In the genomic region with DNA sequence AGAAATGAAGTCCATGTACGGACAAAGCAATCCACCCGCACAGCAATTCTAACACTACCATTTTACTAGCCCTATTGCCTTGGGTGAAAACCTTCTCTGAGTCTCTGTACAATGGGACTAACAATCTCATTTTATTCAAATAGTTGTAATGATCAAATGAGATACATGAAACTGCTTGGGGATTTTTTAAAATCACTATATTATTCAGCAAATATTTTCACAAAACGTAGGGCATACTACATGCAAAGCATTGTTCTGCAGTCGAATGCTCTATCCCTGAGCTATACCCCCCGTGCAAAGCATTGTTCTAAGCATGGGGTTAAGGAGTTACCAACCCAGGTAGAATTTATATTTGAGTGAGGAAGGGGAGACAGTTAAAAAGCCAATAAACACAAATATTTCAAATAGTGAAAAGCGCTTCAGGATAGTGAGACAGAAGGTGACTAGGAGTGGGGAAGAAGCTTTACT, we compare ENCODE assay signal across 8 cellular contexts. TPM values are rescaled to one million over a fixed set of nuclear protein-coding genes. Genes with fewer than 3 reads are reported as not detected.
DNase-seq lines count a peak whose midpoint lies in the region; ATAC-seq and TF ChIP-seq lines count a peak whose summit lies in the region.

No MANE protein-coding gene starts in this region.

- no peaks in the 10 kb centered on the region for H3K9me3 Mint-ChIP-seq in CD4-positive, CD25-positive, alpha-beta regulatory T cell

- TF ChIP-seq CTCF in RWPE2 (IDR thresholded peaks at IDR 0.05; ENCODE audit: poor library complexity, severe bottlenecking) (no peak), fibroblast of the aortic adventitia (IDR thresholded peaks at IDR 0.05; ENCODE audit: insufficient read depth, low read length) (no peak), spleen (IDR thresholded peaks at IDR 0.05 in 8 of 11, conservative IDR thresholded peaks at IDR 0.05 in 3 of 11) (no peak), GM20000 (IDR thresholded peaks at IDR 0.05; ENCODE audit: extremely low read depth, missing control alignments) (no peak)

- H3K4me3 Mint-ChIP-seq in CD4-positive, CD25-positive, alpha-beta regulatory T cell: peak overlapping the region; percentile 92 to 100 (median 98)

- H3K27ac ChIP-seq in CD4-positive, CD25-positive, alpha-beta regulatory T cell (ENCODE audit: insufficient read depth, low read length, poor library complexity, severe bottlenecking): peak overlapping the region; percentile 83
- H3K27ac ChIP-seq in RWPE2 (ENCODE audit: poor library complexity, severe bottlenecking): no peak overlapping the region
- H3K27ac ChIP-seq in spleen: peak overlapping the region; percentile 87 to 97 (median 92)

- 17 to 21% (median 18%) methylated on average over 6 of the region's 6 CpGs for WGBS in spleen, 5 donors

- ATAC-seq in CD4-positive, CD25-positive, alpha-beta regulatory T cell (ENCODE audit: low read depth in 2 of 2): no peak
- ATAC-seq in GM19452 (IDR thresholded peaks at IDR 0.05; ENCODE audit: unreplicated experiment): peak; percentile 7
- no peak for ATAC-seq in RWPE2 (ENCODE audit: low read depth)
- no peak for ATAC-seq in HG03175 (IDR thresholded peaks at IDR 0.05; ENCODE audit: unreplicated experiment)

- no peak for TF ChIP-seq POLR2A in spleen (IDR thresholded peaks at IDR 0.05)

- intact Hi-C loops in spleen (cut with DNase I; ENCODE audit: low total_unique reads): no loop called here

- no peaks in the 10 kb centered on the region for H3K36me3 Mint-ChIP-seq in CD4-positive, CD25-positive, alpha-beta regulatory T cell

- H3K4me1 Mint-ChIP-seq in CD4-positive, CD25-positive, alpha-beta regulatory T cell: peaks cover 8 to 52% (median 36%) of the 10 kb centered on the region in 4 donors

- DNase-seq in CD4-positive, CD25-positive, alpha-beta regulatory T cell: no peak
- DNase-seq in RWPE2 (ENCODE audit: low spot score): no peak
- DNase-seq in fibroblast of the aortic adventitia (ENCODE audit: low read depth): no peak
- no peak for DNase-seq in spleen
- no peak for DNase-seq in NCI-H1417 treated with DMSO at 0.1 percent for 48 hours (lab: John Stamatoyannopoulos, UW)
- no peak for DNase-seq in GM20000 (ENCODE audit: low spot score)

- H3K4me3 ChIP-seq in CD4-positive, CD25-positive, alpha-beta regulatory T cell (ENCODE audit: low read depth, low read length): peak overlapping the region; percentile 98
- H3K4me3 ChIP-seq in RWPE2 (ENCODE audit: severe bottlenecking) (peak overlapping the region; percentile 63), fibroblast of the aortic adventitia (ENCODE audit: low read depth, low read length) (peak overlapping the region; percentile 92), spleen (peak overlapping the region; percentile 42 to 76 (median 54))

- no peaks in the 10 kb centered on the region for H3K9me3 ChIP-seq in CD4-positive, CD25-positive, alpha-beta regulatory T cell (ENCODE audit: control insufficient read depth in 2 of 2, low read length in 2 of 2)
- H3K9me3 ChIP-seq in RWPE2 (ENCODE audit: severe bottlenecking): no peaks in the 10 kb centered on the region
- H3K9me3 ChIP-seq in spleen: no peaks in the 10 kb centered on the region

- no peaks in the 10 kb centered on the region for H3K27me3 ChIP-seq in CD4-positive, CD25-positive, alpha-beta regulatory T cell (ENCODE audit: control insufficient read depth, insufficient read depth, low read length)
- no peaks in the 10 kb centered on the region for H3K27me3 ChIP-seq in RWPE2 (ENCODE audit: insufficient read depth, poor library complexity, severe bottlenecking)
- no peaks in the 10 kb centered on the region for H3K27me3 ChIP-seq in spleen (replicated peaks in 1 of 7)

- H3K27me3 Mint-ChIP-seq in CD4-positive, CD25-positive, alpha-beta regulatory T cell: peaks cover 4% of the 10 kb centered on the region

- H3K27ac Mint-ChIP-seq in CD4-positive, CD25-positive, alpha-beta regulatory T cell: peak overlapping the region; percentile 96 to 97 (median 97)

- H3K4me1 ChIP-seq in CD4-positive, CD25-positive, alpha-beta regulatory T cell (ENCODE audit: control insufficient read depth, insufficient read depth, low read length, poor library complexity, severe bottlenecking): peaks cover 37% of the 10 kb centered on the region
- H3K4me1 ChIP-seq in RWPE2 (ENCODE audit: insufficient read depth, poor library complexity, severe bottlenecking) (peaks cover 13% of the 10 kb centered on the region), spleen (peaks cover 22 to 50% (median 43%) of the 10 kb centered on the region in 6 donors)

- no peaks in the 10 kb centered on the region for H3K36me3 ChIP-seq in CD4-positive, CD25-positive, alpha-beta regulatory T cell (ENCODE audit: control insufficient read depth, insufficient read depth, low read length)
- H3K36me3 ChIP-seq in RWPE2 (ENCODE audit: low read depth): no peaks in the 10 kb centered on the region; the same call in 1 of the 2 replicates
- H3K36me3 ChIP-seq in spleen: peaks cover 0 to 7% (median 0%) of the 10 kb centered on the region in 6 donors

RNA-seq across cellular contexts. Expression of gene ATF7, which starts 0.6 kb away (rescaled TPM):
- total RNA-seq in CD4-positive, CD25-positive, alpha-beta regulatory T cell: 41.0 TPM
- polyA plus RNA-seq in CD4-positive, CD25-positive, alpha-beta regulatory T cell: 10 to 100 TPM; 11.6 to 16.7 (median 14.3) TPM
- total RNA-seq in fibroblast of the aortic adventitia (ENCODE audit: low replicate concordance) (16.3 and 28.6 TPM in 2 replicates), spleen (10 to 100 TPM; 30.0 to 52.8 (median 47.6) TPM)
- 10 to 100 TPM in 1 of 3 donors, 1 to 10 TPM in 2; 6.5 to 12.1 (median 8.5) TPM for polyA plus RNA-seq in spleen

RNA-seq across cellular contexts. Expression of gene ATP5MC2, which starts 49.1 kb away (rescaled TPM):
- 228 TPM for total RNA-seq in CD4-positive, CD25-positive, alpha-beta regulatory T cell
- polyA plus RNA-seq in CD4-positive, CD25-positive, alpha-beta regulatory T cell: 100 to 1,000 TPM; 577 to 700 (median 672) TPM
- total RNA-seq in fibroblast of the aortic adventitia (ENCODE audit: low replicate concordance) (45.2 and 147 TPM in 2 replicates), spleen (100 to 1,000 TPM; 231 to 323 (median 282) TPM)
- polyA plus RNA-seq in spleen: 100 to 1,000 TPM; 467 to 526 (median 515) TPM
